Comparison of ENCODE assay signal across 9 cellular contexts in genomic region chr13:71320452-71320851, GRCh38.
DNase-seq lines count a peak whose midpoint lies in the region; ATAC-seq and TF ChIP-seq lines count a peak whose summit lies in the region.
"Had no signal": no experiment of that assay in that cellular context is flagged by ENCODE, and none has a peak within 500 bp of the region (broad histone marks: within the 10 kb centered on the region; RNA-seq: fewer than 3 reads in every experiment).

No MANE protein-coding gene starts in this region.

- H3K9me3 Mint-ChIP-seq in natural killer cell treated with Interleukin-12 subunit alpha and Interleukin-12 subunit beta and Interleukin-15 and Interleukin-18, amount 100 ng/mL, for 72 hours, result peaks cover 6% of the 10 kb centered on the region

- H3K4me3 ChIP-seq in A673 (ENCODE audit: low read depth, low read length, poor library complexity, severe bottlenecking), result no peak overlapping the region
- no peak overlapping the region for H3K4me3 ChIP-seq in epithelial cell of esophagus (ENCODE audit: low read length)

- no peak overlapping the region for H3K27ac ChIP-seq in A673 (ENCODE audit: low read depth, low read length, poor library complexity, severe bottlenecking)

- POLR2A ChIA-PET in A673 (lab: Charles Lee; ENCODE audit: low non-redundant PET), result no interaction called here

- H3K27me3 ChIP-seq in A673 (replicated peaks; ENCODE audit: insufficient read depth, low read depth, low read length, poor library complexity), result peaks cover 10% of the 10 kb centered on the region

- ATAC-seq in natural killer cell treated with Interleukin-12 subunit alpha and Interleukin-12 subunit beta and Interleukin-15 and Interleukin-18, amount 100 ng/mL, for 72 hours, result no peak
- no peak for ATAC-seq in GM21576 (IDR thresholded peaks at IDR 0.05; ENCODE audit: unreplicated experiment)
- no peak for ATAC-seq in HG03439 (IDR thresholded peaks at IDR 0.05; ENCODE audit: unreplicated experiment)

- H3K36me3 Mint-ChIP-seq in natural killer cell treated with Interleukin-12 subunit alpha and Interleukin-12 subunit beta and Interleukin-15 and Interleukin-18, amount 100 ng/mL, for 72 hours, result no peaks in the 10 kb centered on the region
- H3K36me3 Mint-ChIP-seq: naive B cell had no signal

- H3K27ac Mint-ChIP-seq in natural killer cell treated with Interleukin-12 subunit alpha and Interleukin-12 subunit beta and Interleukin-15 and Interleukin-18, amount 100 ng/mL, for 72 hours, result no peak overlapping the region
- H3K27ac Mint-ChIP-seq: naive B cell had no signal

- no peaks in the 10 kb centered on the region for H3K4me1 Mint-ChIP-seq in natural killer cell treated with Interleukin-12 subunit alpha and Interleukin-12 subunit beta and Interleukin-15 and Interleukin-18, amount 100 ng/mL, for 72 hours (ENCODE audit: low read depth in 2 of 2)
- H3K4me1 Mint-ChIP-seq: naive B cell had no signal

- no TSS peak for BruUV-seq in A673 (replicated peaks; lab: Mats Ljungman, UMichigan)

- CTCF ChIA-PET in A673 (lab: Charles Lee), result no interaction called here

- DNase-seq in A673 (ENCODE audit: low spot score) (peak; percentile 58), GM19240 (ENCODE audit: insufficient read length, low spot score) (peak; percentile 0), NCI-H69 (lab: John Stamatoyannopoulos, UW) (peak; percentile 69), epithelial cell of esophagus (ENCODE audit: low read depth) (peak; percentile 38), DMS79 (lab: John Stamatoyannopoulos, UW) (no peak)
- DNase-seq in natural killer cell treated with Interleukin-12 subunit alpha and Interleukin-12 subunit beta and Interleukin-15 and Interleukin-18, amount 100 ng/mL, for 72 hours (ENCODE audit: low spot score), result no peak
- DNase-seq: naive B cell had no signal

- no peaks in the 10 kb centered on the region for H3K36me3 ChIP-seq in A673 (ENCODE audit: insufficient read depth, low read length, poor library complexity, severe bottlenecking)

- H3K4me1 ChIP-seq in A673 (ENCODE audit: insufficient read depth, low read length, poor library complexity, severe bottlenecking), result no peaks in the 10 kb centered on the region

- TF ChIP-seq CTCF in A673 (conservative IDR thresholded peaks at IDR 0.05; ENCODE audit: low read depth, low read length) (peak; percentile 65), epithelial cell of esophagus (IDR thresholded peaks at IDR 0.05; ENCODE audit: insufficient read depth, low read depth, low read length, missing control alignments) (peak; percentile 61)

- intact Hi-C loops in A673 (cut with micrococcal nuclease; ENCODE audit: unreplicated experiment), result loop anchor here (1.0 to 10.0 kb wide), 2 partner anchors 559 to 1244 kb away; no protein-coding TSS in a partner anchor

- H3K9me3 ChIP-seq in A673 (ENCODE audit: low read depth, low read length, poor library complexity, severe bottlenecking), result no peaks in the 10 kb centered on the region

- H3K27me3 Mint-ChIP-seq in natural killer cell treated with Interleukin-12 subunit alpha and Interleukin-12 subunit beta and Interleukin-15 and Interleukin-18, amount 100 ng/mL, for 72 hours, result no peaks in the 10 kb centered on the region
- H3K27me3 Mint-ChIP-seq: naive B cell had no signal

- no peak overlapping the region for H3K4me3 Mint-ChIP-seq in natural killer cell treated with Interleukin-12 subunit alpha and Interleukin-12 subunit beta and Interleukin-15 and Interleukin-18, amount 100 ng/mL, for 72 hours
- H3K4me3 Mint-ChIP-seq: naive B cell had no signal

Comparison
In these comparisons a context has a peak if more than half of its experiments do, and no peak if none do; other contexts are left out.
1. DNase-seq: peak in A673 (single experiment), GM19240 (single experiment), NCI-H69 (single experiment) and epithelial cell of esophagus (single experiment); none in natural killer cell treated with Interleukin-12 subunit alpha and Interleukin-12 subunit beta and Interleukin-15 and Interleukin-18, amount 100 ng/mL, for 72 hours (single experiment) and DMS79 (single experiment).